In genomic region chr1:23481026-23481597, GRCh38 we compare ENCODE assay signal across 36 cellular contexts. TPM values are rescaled to one million over a fixed set of nuclear protein-coding genes. Genes with fewer than 3 reads are reported as not detected.
DNase-seq lines count a peak whose midpoint lies in the region; ATAC-seq, FAIRE-seq and TF ChIP-seq lines count a peak whose summit lies in the region.
"Had no signal": no experiment of that assay in that cellular context is flagged by ENCODE, and none has a peak within 500 bp of the region (broad histone marks: within the 10 kb centered on the region; RNA-seq: fewer than 3 reads in every experiment).

No MANE protein-coding gene starts in this region.

- H3K9me3 Mint-ChIP-seq in nephron progenitor cell: no peaks in the 10 kb centered on the region
- H3K9me3 Mint-ChIP-seq: activated naive CD4-positive, alpha-beta T cell treated with anti-CD3 and anti-CD28 coated beads, Interleukin-2, amount 10 ng/mL, durations not matched to agents 7 days and 5 days; endodermal cell; stimulated activated naive B cell treated with anti-CD40 and anti-IgM and Interleukin-4, amounts not matched to agents 10 μg/mL and 1 μg/mL and 100 μg/mL, for 72 hours had no signal

- no TSS peak for BruUV-seq in HepG2 (replicated peaks; lab: Mats Ljungman, UMichigan)
- BruUV-seq in GM12878 (replicated peaks; lab: Mats Ljungman, UMichigan): no TSS peak

- peaks cover 79% of the 10 kb centered on the region for H3K4me1 ChIP-seq in HepG2 (ENCODE audit: insufficient read depth, low read length)
- H3K4me1 ChIP-seq in right lobe of liver: peaks cover 0 to 37% (median 13%) of the 10 kb centered on the region in 4 donors
- H3K4me1 ChIP-seq in GM12878 (ENCODE audit: control insufficient read depth, insufficient read depth, low read length): peaks cover 15% of the 10 kb centered on the region
- H3K4me1 ChIP-seq in pancreas: peaks cover 4 to 16% (median 8%) of the 10 kb centered on the region in 3 donors

- CTCF ChIA-PET in HepG2 (lab: Yijun Ruan, JAX; ENCODE audit: low intra/inter-chr PET ratio, low total read pairs) (no interaction called here), GM12878 (lab: Yijun Ruan, JAX) (interaction anchor here (1.3 to 1.4 kb wide), 2 partner anchors 18 to 58 kb away, joined by 4 to 5 read pairs; no protein-coding TSS in a partner anchor)

- no peak for FAIRE-seq in HepG2 (lab: Jason Lieb, UNC)
- no peak for FAIRE-seq in GM12878 (lab: Jason Lieb, UNC)
- no peak for FAIRE-seq in pancreas (lab: Jason Lieb, UNC)
- no peak for FAIRE-seq in urothelium cell line (lab: Jason Lieb, UNC)
- FAIRE-seq: A549, GM18507, H1 had no signal

- H3K79me2 ChIP-seq in HepG2 (ENCODE audit: insufficient read depth, low read length): peaks cover 53% of the 10 kb centered on the region
- no peaks in the 10 kb centered on the region for H3K79me2 ChIP-seq in GM12878 (ENCODE audit: control insufficient read depth, insufficient read depth, low read length)

- no peak for TF ChIP-seq POLR2A in HepG2 (IDR thresholded peaks at IDR 0.05; ENCODE audit: insufficient read depth in 1 of 2, low read depth in 2 of 2, low read length in 2 of 2)
- no peak for TF ChIP-seq POLR2A in right lobe of liver (IDR thresholded peaks at IDR 0.05)
- TF ChIP-seq POLR2A in GM12878 (IDR thresholded peaks at IDR 0.05; ENCODE audit: low read depth, low read length): no peak

- ATAC-seq in HepG2 (no peak), right lobe of liver (no peak), GM12878 (no peak), GM21423 (IDR thresholded peaks at IDR 0.05; ENCODE audit: unreplicated experiment) (no peak), GM21723 (IDR thresholded peaks at IDR 0.05; ENCODE audit: unreplicated experiment) (no peak), pancreas (no peak)
- ATAC-seq: A549; activated CD8-positive, alpha-beta T cell treated with anti-CD3 and anti-CD28 coated beads, Interleukin-2, amount 10 ng/mL, durations not matched to agents 7 days and 5 days; body of pancreas; esophagus mucosa; stimulated activated naive B cell treated with anti-CD40 and anti-IgM and Interleukin-4, amounts not matched to agents 10 μg/mL and 1 μg/mL and 100 μg/mL, for 72 hours; upper lobe of right lung had no signal

- no peaks in the 10 kb centered on the region for H4K20me1 ChIP-seq in HepG2 (ENCODE audit: insufficient read depth, low read length)
- H4K20me1 ChIP-seq in GM12878 (ENCODE audit: control insufficient read depth, insufficient read depth): no peaks in the 10 kb centered on the region; the same call in 1 of the 2 replicates

- H3K27ac ChIP-seq in HepG2 (ENCODE audit: extremely low read length, insufficient read depth, low read length): no peak overlapping the region
- peak overlapping the region in 1 of 3 donors; percentile 76 for H3K27ac ChIP-seq in right lobe of liver
- H3K27ac ChIP-seq in GM12878 (ENCODE audit: control insufficient read depth, insufficient read depth): no peak overlapping the region
- H3K27ac ChIP-seq in pancreas: no peak overlapping the region
- H3K27ac ChIP-seq: A549, PC-9, upper lobe of right lung had no signal

- no peaks in the 10 kb centered on the region for H3K36me3 Mint-ChIP-seq in nephron progenitor cell (ENCODE audit: low read depth)
- H3K36me3 Mint-ChIP-seq: activated naive CD4-positive, alpha-beta T cell treated with anti-CD3 and anti-CD28 coated beads, Interleukin-2, amount 10 ng/mL, durations not matched to agents 7 days and 5 days; stimulated activated naive B cell treated with anti-CD40 and anti-IgM and Interleukin-4, amounts not matched to agents 10 μg/mL and 1 μg/mL and 100 μg/mL, for 72 hours had no signal

- no peaks in the 10 kb centered on the region for H3K27me3 ChIP-seq in HepG2 (ENCODE audit: control insufficient read depth in 1 of 2, insufficient read depth in 2 of 2, low read length in 2 of 2)
- no peaks in the 10 kb centered on the region for H3K27me3 ChIP-seq in right lobe of liver
- peaks cover 6 to 14% of the 10 kb centered on the region in 2 experiments for H3K27me3 ChIP-seq in GM12878 (replicated peaks in 1 of 2; ENCODE audit: control insufficient read depth in 2 of 2, insufficient read depth in 2 of 2, low read length in 1 of 2)
- H3K27me3 ChIP-seq in pancreas: no peaks in the 10 kb centered on the region
- H3K27me3 ChIP-seq: body of pancreas, upper lobe of right lung had no signal

- SMC1A ChIA-PET in GM12878 (lab: Charles Lee; ENCODE audit: uncharacterized antibody, unreplicated experiment): interaction anchor here (0.7 to 1.7 kb wide), 3 partner anchors 14 to 157 kb away, joined by 3 to 5 read pairs (median 4); no protein-coding TSS in a partner anchor

- RAD21 ChIA-PET in GM12878 (lab: Charles Lee; ENCODE audit: unreplicated experiment): interaction anchor here (1.1 kb wide), 1 partner anchor 154 kb away, joined by 3 read pairs; no protein-coding TSS in a partner anchor

- TF ChIP-seq EP300 in HepG2 (IDR thresholded peaks at IDR 0.05; ENCODE audit: low read depth in 2 of 2, low read length in 2 of 2): no peak
- no peak for TF ChIP-seq EP300 in HepG2 (CRISPR knock-in tag; IDR thresholded peaks at IDR 0.05; ENCODE audit: borderline replicate concordance)
- TF ChIP-seq EP300 in GM12878 (IDR thresholded peaks at IDR 0.05; ENCODE audit: borderline replicate concordance in 1 of 2, control insufficient read depth in 1 of 2, low read depth in 2 of 2, low read length in 2 of 2): no peak

- H3K4me2 ChIP-seq in HepG2 (ENCODE audit: low read depth, low read length) (peak overlapping the region; percentile 28), GM12878 (ENCODE audit: control insufficient read depth, insufficient read depth) (no peak overlapping the region; the same call in 1 of the 2 replicates)
- H3K4me2 ChIP-seq: A549, PC-9 had no signal

- peak overlapping the region; percentile 32 for H3K4me3 Mint-ChIP-seq in nephron progenitor cell
- H3K4me3 Mint-ChIP-seq: activated CD8-positive, alpha-beta T cell treated with anti-CD3 and anti-CD28 coated beads, Interleukin-2, amount 10 ng/mL, durations not matched to agents 7 days and 5 days; activated naive CD4-positive, alpha-beta T cell treated with anti-CD3 and anti-CD28 coated beads, Interleukin-2, amount 10 ng/mL, durations not matched to agents 7 days and 5 days; stimulated activated naive B cell treated with anti-CD40 and anti-IgM and Interleukin-4, amounts not matched to agents 10 μg/mL and 1 μg/mL and 100 μg/mL, for 72 hours had no signal

- H3K9ac ChIP-seq in HepG2 (ENCODE audit: insufficient read depth, low read depth, low read length) (no peak overlapping the region), GM12878 (ENCODE audit: control insufficient read depth, insufficient read depth, low read length) (no peak overlapping the region)

- in situ Hi-C loops in HepG2 (cut with HindIII; ENCODE audit: extremely low pct_ligation_motif_present, low pct_unique_long_range_greater_than_20kb): no loop called here
- in situ Hi-C loops in GM12878 (cut with MboI): no loop called here

- peaks cover 65% of the 10 kb centered on the region for H3K4me1 Mint-ChIP-seq in nephron progenitor cell

- DNase-seq in HepG2 (ENCODE audit: low spot score) (no peak), right lobe of liver (no peak), GM12878 (ENCODE audit: low read depth, low spot score) (no peak), nephron progenitor cell (no peak), pancreas (no peak), urothelium cell line (ENCODE audit: low spot score) (no peak)
- DNase-seq: activated CD4-positive, alpha-beta T cell treated with anti-CD3 and anti-CD28 coated beads for 4 hours; activated CD8-positive, alpha-beta T cell treated with anti-CD3 and anti-CD28 coated beads, Interleukin-2, amount 10 ng/mL, durations not matched to agents 7 days and 5 days; activated naive CD4-positive, alpha-beta T cell treated with anti-CD3 and anti-CD28 coated beads, Interleukin-2, amount 10 ng/mL, durations not matched to agents 7 days and 5 days; body of pancreas; CD8-positive, alpha-beta memory T cell; cerebellar nuclear complex; dermis blood vessel endothelial cell; DMS 273 treated with DMSO at 0.1 percent for 48 hours; EL; endodermal cell; foreskin fibroblast; hippocampal formation; mammary epithelial cell; NCI-H1436 treated with DMSO at 0.1 percent for 48 hours; NCI-H2081 treated with DMSO at 0.1 percent for 48 hours; NCI-H2227 treated with DMSO at 0.1 percent for 48 hours; NCI-H526 treated with DMSO at 0.1 percent for 48 hours; NK-92 treated with Interleukin-12 subunit alpha and Interleukin-12 subunit beta, amount 100 ng/mL, for 24 hours; PC-9; SHP77 treated with DMSO at 0.1 percent for 48 hours; stimulated activated naive B cell treated with anti-CD40 and anti-IgM and Interleukin-4, amounts not matched to agents 10 μg/mL and 1 μg/mL and 100 μg/mL, for 72 hours; SW 1271; upper lobe of right lung had no signal

- TF ChIP-seq RAD21 in HepG2 (CRISPR knock-in tag; IDR thresholded peaks at IDR 0.05) (no peak), GM12878 (IDR thresholded peaks at IDR 0.05; ENCODE audit: insufficient read depth, low read depth, low read length) (no peak)

- H3K36me3 ChIP-seq in HepG2 (replicated peaks in 1 of 2; ENCODE audit: control insufficient read depth in 1 of 2, insufficient read depth in 2 of 2, low read length in 2 of 2) (no peaks in the 10 kb centered on the region; a peak in 1 of 5 replicates), right lobe of liver (no peaks in the 10 kb centered on the region), GM12878 (ENCODE audit: control insufficient read depth in 2 of 2, insufficient read depth in 2 of 2, low read length in 1 of 2) (no peaks in the 10 kb centered on the region), pancreas (no peaks in the 10 kb centered on the region)
- H3K36me3 ChIP-seq: upper lobe of right lung had no signal

- POLR2A ChIA-PET in HepG2 (lab: Yijun Ruan, JAX): interaction anchor here (1.4 kb wide), 1 partner anchor 58 kb away, joined by 3 read pairs; no protein-coding TSS in a partner anchor
- POLR2A ChIA-PET in GM12878 (lab: Charles Lee): interaction anchor here (1.4 kb wide), 1 partner anchor 47 kb away, joined by 6 read pairs; no protein-coding TSS in a partner anchor

- no peak overlapping the region for H2AFZ ChIP-seq in HepG2 (ENCODE audit: low read length)
- no peak overlapping the region; the same call in 1 of the 2 replicates for H2AFZ ChIP-seq in GM12878 (ENCODE audit: control insufficient read depth, low read depth, low read length)
- H2AFZ ChIP-seq: PC-9 had no signal

- no peak overlapping the region for H3K4me3 ChIP-seq in HepG2 (replicated peaks in 1 of 3; ENCODE audit: insufficient read depth in 1 of 3, low read depth in 2 of 3, low read length in 3 of 3)
- H3K4me3 ChIP-seq in right lobe of liver: no peak overlapping the region
- no peak overlapping the region for H3K4me3 ChIP-seq in GM12878
- H3K4me3 ChIP-seq in pancreas: no peak overlapping the region
- H3K4me3 ChIP-seq: A549, body of pancreas, PC-9, skin epidermis, upper lobe of right lung had no signal

- H3K27me3 Mint-ChIP-seq in nephron progenitor cell (ENCODE audit: low read depth, poor library complexity): peaks cover 13% of the 10 kb centered on the region

- TF ChIP-seq CTCF in HepG2 (CRISPR knock-in tag; IDR thresholded peaks at IDR 0.05): no peak
- TF ChIP-seq CTCF in right lobe of liver (IDR thresholded peaks at IDR 0.05): no peak
- TF ChIP-seq CTCF in GM12878 (IDR thresholded peaks at IDR 0.05 in 2 of 3, conservative IDR thresholded peaks at IDR 0.05 in 1 of 3; ENCODE audit: control insufficient read depth in 2 of 3, extremely low read depth in 1 of 3, insufficient read depth in 1 of 3, low read depth in 3 of 3, low read length in 3 of 3): no peak
- TF ChIP-seq CTCF in nephron progenitor cell (IDR thresholded peaks at IDR 0.05): no peak
- no peak for TF ChIP-seq CTCF in pancreas (IDR thresholded peaks at IDR 0.05)

- H3K9me3 ChIP-seq in HepG2 (ENCODE audit: low read length) (no peaks in the 10 kb centered on the region), right lobe of liver (no peaks in the 10 kb centered on the region), GM12878 (replicated peaks; ENCODE audit: control insufficient read depth, insufficient read depth, low read length) (no peaks in the 10 kb centered on the region), pancreas (no peaks in the 10 kb centered on the region)
- H3K9me3 ChIP-seq: A549, body of pancreas, upper lobe of right lung had no signal

- intact Hi-C loops in HepG2 (cut with micrococcal nuclease; ENCODE audit: unreplicated experiment): loop anchor here (5.0 kb wide), 1 partner anchor 156 kb away; no protein-coding TSS in a partner anchor
- intact Hi-C loops in right lobe of liver (cut with DNase I): loop anchor here in 1 of 2 donors (10.0 kb wide), 1 partner anchor 56 kb away; the partner anchor contains the start of gene TCEA3
- intact Hi-C loops in GM12878 (cut with micrococcal nuclease; ENCODE audit: unreplicated experiment): no loop called here
- intact Hi-C loops in pancreas (cut with DNase I): no loop called here

- H3K27ac Mint-ChIP-seq in nephron progenitor cell: no peak overlapping the region
- H3K27ac Mint-ChIP-seq: activated CD8-positive, alpha-beta T cell treated with anti-CD3 and anti-CD28 coated beads, Interleukin-2, amount 10 ng/mL, durations not matched to agents 7 days and 5 days; activated naive CD4-positive, alpha-beta T cell treated with anti-CD3 and anti-CD28 coated beads, Interleukin-2, amount 10 ng/mL, durations not matched to agents 7 days and 5 days; CD8-positive, alpha-beta memory T cell; endodermal cell; stimulated activated naive B cell treated with anti-CD40 and anti-IgM and Interleukin-4, amounts not matched to agents 10 μg/mL and 1 μg/mL and 100 μg/mL, for 72 hours had no signal

- 84% methylated on average over 7 of the region's 7 CpGs for WGBS in HepG2 (ENCODE audit: low lambda C conversion rate)
- WGBS in right lobe of liver (ENCODE audit: insufficient coverage, low coverage, low lambda C conversion rate, missing lambda C conversion rate): 53% methylated on average over 3 of the region's 7 CpGs
- WGBS in GM12878 (ENCODE audit: insufficient coverage, insufficient replicate concordance, low lambda C conversion rate, missing lambda C conversion rate): 15% methylated on average over 7 of the region's 7 CpGs
- 77 to 79% methylated on average over 7 of the region's 7 CpGs for WGBS in pancreas, 2 donors

RNA-seq across cellular contexts. Expression of gene ASAP3, which starts 2.9 kb away (rescaled TPM):
- total RNA-seq in HepG2 (2016; rRNA removed; fragmentation: Illumina TruSeq; extraction: Trizol) (28.6 and 37.0 TPM in 2 replicates), right lobe of liver (10 to 100 TPM; 12.3 to 22.1 (median 16.6) TPM), GM12878 (2014; rRNA removed) (0.44 and 0.56 TPM in 2 replicates), GM12878 (2014; rRNA removed; fragmentation: Illumina TruSeq; extraction: Trizol) (0.13 and 0.18 TPM in 2 replicates), GM12878 (2021) (0.66 and 0.92 TPM in 2 replicates), pancreas (10 to 100 TPM; 17.9 to 37.4 (median 24.1) TPM)
- 2.7 and 3.4 TPM in 2 replicates for total RNA-seq in HepG2 (2016; cell fraction: cytosol; rRNA removed; fragmentation: Illumina TruSeq; extraction: Trizol; ENCODE audit: low read depth)
- 22.9 and 36.7 TPM in 2 replicates for total RNA-seq in HepG2 (2016; cell fraction: insoluble cytoplasmic fraction; rRNA removed; fragmentation: Illumina TruSeq; extraction: Trizol)
- 11.2 and 12.2 TPM in 2 replicates for total RNA-seq in HepG2 (2016; cell fraction: membrane; rRNA removed; fragmentation: Illumina TruSeq; extraction: Trizol)
- 38.3 and 42.3 TPM in 2 replicates for total RNA-seq in HepG2 (2016; cell fraction: nucleus; rRNA removed; fragmentation: Illumina TruSeq; extraction: Trizol)
- polyA plus RNA-seq in HepG2 (2011; rRNA removed) (32.6 and 39.4 TPM in 2 replicates), GM12878 (2011; rRNA removed) (0.04 TPM in 1 of 2 replicates, not detected in the other), GM12878 (2014; fragmentation: Illumina TruSeq; extraction: Trizol) (0.34 and 0.76 TPM in 2 replicates), GM12878 (2014; fragmentation: Nextera tagmentation; extraction: Ambion mirVana) (under 1 TPM in 1 of 2 experiments, not detected in 1; 0.07 TPM), GM12878 (2014; rRNA removed) (0.44 and 0.65 TPM in 2 replicates), GM12878 (2016; fragmentation: Nextera tagmentation; extraction: Ambion mirVana) (under 1 TPM; 0.33 to 0.34 TPM), pancreas (10 to 100 TPM; 24.7 to 32.4 TPM)
- 15.0 and 17.0 TPM in 2 replicates for polyA plus RNA-seq in HepG2 (2011; cell fraction: cytosol; rRNA removed)
- polyA plus RNA-seq in HepG2 (2011; cell fraction: nucleus; rRNA removed): 159 and 182 TPM in 2 replicates
- polyA plus RNA-seq in HepG2 (2012): 11.8 and 19.4 TPM in 2 replicates
- polyA plus RNA-seq in HepG2 (2016; cell fraction: cytosol; fragmentation: Illumina TruSeq; extraction: Trizol; ENCODE audit: low read depth): 1.9 and 2.7 TPM in 2 replicates
- 17.8 and 23.3 TPM in 2 replicates for polyA plus RNA-seq in HepG2 (2016; cell fraction: insoluble cytoplasmic fraction; fragmentation: Illumina TruSeq; extraction: Trizol; ENCODE audit: low read depth)
- polyA plus RNA-seq in HepG2 (2016; cell fraction: membrane; fragmentation: Illumina TruSeq; extraction: Trizol; ENCODE audit: low read depth): 5.9 and 6.1 TPM in 2 replicates
- polyA plus RNA-seq in HepG2 (2016; cell fraction: nucleus; fragmentation: Illumina TruSeq; extraction: Trizol; ENCODE audit: insufficient read depth, low read depth): 81.5 and 89.0 TPM in 2 replicates
- polyA minus RNA-seq in HepG2 (2011; rRNA and poly(A)+ RNA removed; ENCODE audit: low replicate concordance): 8.3 and 44.4 TPM in 2 replicates
- polyA minus RNA-seq in HepG2 (2011; cell fraction: cytosol; rRNA and poly(A)+ RNA removed): 11.9 and 18.9 TPM in 2 replicates
- polyA minus RNA-seq in HepG2 (2011; cell fraction: nucleus; rRNA and poly(A)+ RNA removed): 19.4 and 24.2 TPM in 2 replicates
- not detected in 2 replicates for total RNA-seq in GM12878 (2013; cell fraction: nucleolus; rRNA removed)
- not detected for polyA plus RNA-seq in GM12878 (2011; ENCODE audit: low read depth)
- 0.03 TPM in 2 replicates for polyA plus RNA-seq in GM12878 (2011; cell fraction: cytosol; rRNA removed)
- 0.24 and 0.29 TPM in 2 replicates for polyA plus RNA-seq in GM12878 (2011; cell fraction: nucleus; rRNA removed)
- not detected in 2 replicates for polyA plus RNA-seq in GM12878 (2012)
- not detected in 2 replicates for polyA minus RNA-seq in GM12878 (2011; rRNA and poly(A)+ RNA removed)
- not detected in 2 replicates for polyA minus RNA-seq in GM12878 (2011; cell fraction: cytosol; rRNA and poly(A)+ RNA removed)
- polyA minus RNA-seq in GM12878 (2011; cell fraction: nucleus; rRNA and poly(A)+ RNA removed): not detected in 2 replicates

RNA-seq across cellular contexts. Expression of gene E2F2, which starts 49.9 kb away (rescaled TPM):
- total RNA-seq in HepG2 (2016; rRNA removed; fragmentation: Illumina TruSeq; extraction: Trizol): 5.7 and 6.6 TPM in 2 replicates
- 1.1 and 1.3 TPM in 2 replicates for total RNA-seq in HepG2 (2016; cell fraction: cytosol; rRNA removed; fragmentation: Illumina TruSeq; extraction: Trizol; ENCODE audit: low read depth)
- total RNA-seq in HepG2 (2016; cell fraction: insoluble cytoplasmic fraction; rRNA removed; fragmentation: Illumina TruSeq; extraction: Trizol): 4.9 and 6.0 TPM in 2 replicates
- 2.6 TPM in 2 replicates for total RNA-seq in HepG2 (2016; cell fraction: membrane; rRNA removed; fragmentation: Illumina TruSeq; extraction: Trizol)
- 5.1 and 7.1 TPM in 2 replicates for total RNA-seq in HepG2 (2016; cell fraction: nucleus; rRNA removed; fragmentation: Illumina TruSeq; extraction: Trizol)
- polyA plus RNA-seq in HepG2 (2011; rRNA removed): 0.50 and 0.65 TPM in 2 replicates
- 0.29 and 0.35 TPM in 2 replicates for polyA plus RNA-seq in HepG2 (2011; cell fraction: cytosol; rRNA removed)
- 1.9 TPM in 2 replicates for polyA plus RNA-seq in HepG2 (2011; cell fraction: nucleus; rRNA removed)
- 0.63 and 1.4 TPM in 2 replicates for polyA plus RNA-seq in HepG2 (2012)
- 0.24 and 0.26 TPM in 2 replicates for polyA plus RNA-seq in HepG2 (2016; cell fraction: cytosol; fragmentation: Illumina TruSeq; extraction: Trizol; ENCODE audit: low read depth)
- 3.4 and 4.2 TPM in 2 replicates for polyA plus RNA-seq in HepG2 (2016; cell fraction: insoluble cytoplasmic fraction; fragmentation: Illumina TruSeq; extraction: Trizol; ENCODE audit: low read depth)
- 0.62 and 0.69 TPM in 2 replicates for polyA plus RNA-seq in HepG2 (2016; cell fraction: membrane; fragmentation: Illumina TruSeq; extraction: Trizol; ENCODE audit: low read depth)
- polyA plus RNA-seq in HepG2 (2016; cell fraction: nucleus; fragmentation: Illumina TruSeq; extraction: Trizol; ENCODE audit: insufficient read depth, low read depth): 12.8 and 14.2 TPM in 2 replicates
- 1.8 and 19.5 TPM in 2 replicates for polyA minus RNA-seq in HepG2 (2011; rRNA and poly(A)+ RNA removed; ENCODE audit: low replicate concordance)
- polyA minus RNA-seq in HepG2 (2011; cell fraction: cytosol; rRNA and poly(A)+ RNA removed): 0.79 and 1.1 TPM in 2 replicates
- 0.87 and 1.3 TPM in 2 replicates for polyA minus RNA-seq in HepG2 (2011; cell fraction: nucleus; rRNA and poly(A)+ RNA removed)
- total RNA-seq in right lobe of liver: 1 to 10 TPM in 1 of 6 experiments, under 1 TPM in 5; 0.18 to 1.2 (median 0.70) TPM
- 14.2 and 14.7 TPM in 2 replicates for total RNA-seq in GM12878 (2013; cell fraction: nucleolus; rRNA removed)
- total RNA-seq in GM12878 (2014; rRNA removed): 23.7 and 24.6 TPM in 2 replicates
- 13.4 and 14.7 TPM in 2 replicates for total RNA-seq in GM12878 (2014; rRNA removed; fragmentation: Illumina TruSeq; extraction: Trizol)
- total RNA-seq in GM12878 (2021): 24.0 and 27.2 TPM in 2 replicates
- polyA plus RNA-seq in GM12878 (2011; ENCODE audit: low read depth): 3.7 TPM
- polyA plus RNA-seq in GM12878 (2011; rRNA removed): 2.3 and 3.8 TPM in 2 replicates
- polyA plus RNA-seq in GM12878 (2011; cell fraction: cytosol; rRNA removed): 5.3 and 5.9 TPM in 2 replicates
- 6.6 and 13.6 TPM in 2 replicates for polyA plus RNA-seq in GM12878 (2011; cell fraction: nucleus; rRNA removed)
- polyA plus RNA-seq in GM12878 (2012): 3.7 and 5.5 TPM in 2 replicates
- 9.0 and 14.5 TPM in 2 replicates for polyA plus RNA-seq in GM12878 (2014; fragmentation: Illumina TruSeq; extraction: Trizol)
- polyA plus RNA-seq in GM12878 (2014; fragmentation: Nextera tagmentation; extraction: Ambion mirVana): 1 to 10 TPM; 4.3 to 4.6 TPM
- 10.4 and 12.2 TPM in 2 replicates for polyA plus RNA-seq in GM12878 (2014; rRNA removed)
- polyA plus RNA-seq in GM12878 (2016; fragmentation: Nextera tagmentation; extraction: Ambion mirVana): 10 to 100 TPM; 17.5 to 18.0 TPM
- polyA minus RNA-seq in GM12878 (2011; rRNA and poly(A)+ RNA removed): 6.4 and 10.4 TPM in 2 replicates
- polyA minus RNA-seq in GM12878 (2011; cell fraction: cytosol; rRNA and poly(A)+ RNA removed): 4.5 and 6.9 TPM in 2 replicates
- polyA minus RNA-seq in GM12878 (2011; cell fraction: nucleus; rRNA and poly(A)+ RNA removed): 4.4 and 8.8 TPM in 2 replicates
- under 1 TPM in 4 of 6 donors, not detected in 2; 0.14 to 0.40 (median 0.20) TPM for total RNA-seq in pancreas
- polyA plus RNA-seq in pancreas: under 1 TPM; 0.04 to 0.05 TPM

RNA-seq across cellular contexts. Expression of gene TCEA3, which starts 56.6 kb away (rescaled TPM):
- total RNA-seq in HepG2 (2016; rRNA removed; fragmentation: Illumina TruSeq; extraction: Trizol) (81.5 and 84.6 TPM in 2 replicates), right lobe of liver (10 to 100 TPM; 53.3 to 94.0 (median 63.2) TPM), GM12878 (2014; rRNA removed) (0.23 TPM in 1 of 2 replicates, not detected in the other), GM12878 (2014; rRNA removed; fragmentation: Illumina TruSeq; extraction: Trizol) (not detected in 2 replicates), GM12878 (2021) (0.37 TPM in 1 of 2 replicates, not detected in the other), pancreas (100 to 1,000 TPM in 4 of 6 donors, 10 to 100 TPM in 2; 70.8 to 129 (median 116) TPM)
- total RNA-seq in HepG2 (2016; cell fraction: cytosol; rRNA removed; fragmentation: Illumina TruSeq; extraction: Trizol; ENCODE audit: low read depth): 62.6 and 67.5 TPM in 2 replicates
- 77.6 and 83.3 TPM in 2 replicates for total RNA-seq in HepG2 (2016; cell fraction: insoluble cytoplasmic fraction; rRNA removed; fragmentation: Illumina TruSeq; extraction: Trizol)
- total RNA-seq in HepG2 (2016; cell fraction: membrane; rRNA removed; fragmentation: Illumina TruSeq; extraction: Trizol): 58.1 and 63.2 TPM in 2 replicates
- 55.6 and 64.4 TPM in 2 replicates for total RNA-seq in HepG2 (2016; cell fraction: nucleus; rRNA removed; fragmentation: Illumina TruSeq; extraction: Trizol)
- polyA plus RNA-seq in HepG2 (2011; rRNA removed) (55.5 and 57.9 TPM in 2 replicates), GM12878 (2011; rRNA removed) (0.08 TPM in 1 of 2 replicates, not detected in the other), GM12878 (2014; fragmentation: Illumina TruSeq; extraction: Trizol) (0.27 TPM in 1 of 2 replicates, not detected in the other), GM12878 (2014; fragmentation: Nextera tagmentation; extraction: Ambion mirVana) (not detected), GM12878 (2014; rRNA removed) (0.06 TPM in 1 of 2 replicates, not detected in the other), GM12878 (2016; fragmentation: Nextera tagmentation; extraction: Ambion mirVana) (not detected), pancreas (100 to 1,000 TPM in 1 of 2 donors, 10 to 100 TPM in 1; 74.2 to 143 TPM)
- polyA plus RNA-seq in HepG2 (2011; cell fraction: cytosol; rRNA removed): 41.6 and 53.2 TPM in 2 replicates
- polyA plus RNA-seq in HepG2 (2011; cell fraction: nucleus; rRNA removed): 94.8 and 103 TPM in 2 replicates
- polyA plus RNA-seq in HepG2 (2012): 43.1 and 68.0 TPM in 2 replicates
- polyA plus RNA-seq in HepG2 (2016; cell fraction: cytosol; fragmentation: Illumina TruSeq; extraction: Trizol; ENCODE audit: low read depth): 77.6 and 80.8 TPM in 2 replicates
- 107 and 119 TPM in 2 replicates for polyA plus RNA-seq in HepG2 (2016; cell fraction: insoluble cytoplasmic fraction; fragmentation: Illumina TruSeq; extraction: Trizol; ENCODE audit: low read depth)
- polyA plus RNA-seq in HepG2 (2016; cell fraction: membrane; fragmentation: Illumina TruSeq; extraction: Trizol; ENCODE audit: low read depth): 67.2 and 70.2 TPM in 2 replicates
- polyA plus RNA-seq in HepG2 (2016; cell fraction: nucleus; fragmentation: Illumina TruSeq; extraction: Trizol; ENCODE audit: insufficient read depth, low read depth): 133 and 140 TPM in 2 replicates
- 2.4 and 21.3 TPM in 2 replicates for polyA minus RNA-seq in HepG2 (2011; rRNA and poly(A)+ RNA removed; ENCODE audit: low replicate concordance)
- 14.4 and 14.5 TPM in 2 replicates for polyA minus RNA-seq in HepG2 (2011; cell fraction: cytosol; rRNA and poly(A)+ RNA removed)
- polyA minus RNA-seq in HepG2 (2011; cell fraction: nucleus; rRNA and poly(A)+ RNA removed): 28.3 and 31.7 TPM in 2 replicates
- not detected in 2 replicates for total RNA-seq in GM12878 (2013; cell fraction: nucleolus; rRNA removed)
- not detected for polyA plus RNA-seq in GM12878 (2011; ENCODE audit: low read depth)
- 0.03 and 0.12 TPM in 2 replicates for polyA plus RNA-seq in GM12878 (2011; cell fraction: cytosol; rRNA removed)
- 0.10 and 0.36 TPM in 2 replicates for polyA plus RNA-seq in GM12878 (2011; cell fraction: nucleus; rRNA removed)
- 0.16 and 0.18 TPM in 2 replicates for polyA plus RNA-seq in GM12878 (2012)
- not detected in 2 replicates for polyA minus RNA-seq in GM12878 (2011; rRNA and poly(A)+ RNA removed)
- not detected in 2 replicates for polyA minus RNA-seq in GM12878 (2011; cell fraction: cytosol; rRNA and poly(A)+ RNA removed)
- polyA minus RNA-seq in GM12878 (2011; cell fraction: nucleus; rRNA and poly(A)+ RNA removed): not detected in 2 replicates
- total RNA-seq: H1 had no signal

Comparison
In these comparisons a context has a peak if more than half of its experiments do, and no peak if none do; other contexts are left out.
1. RNA of gene TCEA3, which starts 56.6 kb away (total RNA-seq): 70.8 to 129 TPM in pancreas, 55.6 to 84.6 TPM in HepG2 and 53.3 to 94.0 TPM in right lobe of liver; 0.23 to 0.37 TPM in GM12878; every median in the first group is over 10 times any median in the second.
2. Of the 75 proteins assayed by ChIP-seq in both HepG2 and GM12878: peak only in HepG2: none; only in GM12878: EED and JUNB; in both: none; in neither: 73.